ENCODE assay signal across 13 cellular contexts in genomic region chr2:195848119-195848899, GRCh38.
DNase-seq lines count a peak whose midpoint lies in the region; ATAC-seq and TF ChIP-seq lines count a peak whose summit lies in the region.
"Had no signal": no experiment of that assay in that cellular context is flagged by ENCODE, and none has a peak within 500 bp of the region (broad histone marks: within the 10 kb centered on the region; RNA-seq: fewer than 3 reads in every experiment).

No MANE protein-coding gene starts in this region.

- H3K27me3 ChIP-seq in SK-N-SH (ENCODE audit: insufficient read depth): no peaks in the 10 kb centered on the region

- ATAC-seq in stimulated activated naive CD8-positive, alpha-beta T cell treated with anti-CD3 and anti-CD28 coated beads, Interleukin-15, amount 100 ng/mL, for 72 hours: peak; percentile 47
- ATAC-seq in HG03469 (IDR thresholded peaks at IDR 0.05; ENCODE audit: unreplicated experiment): no peak
- ATAC-seq: lower lobe of right lung; naive thymus-derived CD4-positive, alpha-beta T cell had no signal

- no peak for TF ChIP-seq RAD21 in SK-N-SH (IDR thresholded peaks at IDR 0.05; ENCODE audit: low read length)

- CTCF ChIA-PET in SK-N-SH (lab: Yijun Ruan, JAX): interaction anchor here (0.9 to 1.4 kb wide), 3 partner anchors 10 to 14 kb away, joined by 3 to 5 read pairs (median 3); no protein-coding TSS in a partner anchor

- H3K4me3 Mint-ChIP-seq in activated naive CD4-positive, alpha-beta T cell treated with anti-CD3 and anti-CD28 coated beads, Interleukin-2, amount 50 U/mL, for 24 hours: no peak overlapping the region
- no peak overlapping the region for H3K4me3 Mint-ChIP-seq in stimulated activated naive CD8-positive, alpha-beta T cell treated with anti-CD3 and anti-CD28 coated beads, Interleukin-15, amount 100 ng/mL, for 72 hours
- H3K4me3 Mint-ChIP-seq: activated naive CD8-positive, alpha-beta T cell treated with anti-CD3 and anti-CD28 coated beads, Interleukin-2, amount 10 ng/mL, durations not matched to agents 7 days and 5 days; naive thymus-derived CD4-positive, alpha-beta T cell had no signal

- no peaks in the 10 kb centered on the region for H3K79me2 ChIP-seq in SK-N-SH (ENCODE audit: insufficient read depth)

- H3K36me3 ChIP-seq in SK-N-SH (replicated peaks in 1 of 2; ENCODE audit: control insufficient read depth in 1 of 2, insufficient read depth in 2 of 2, low read length in 1 of 2): no peaks in the 10 kb centered on the region
- H3K36me3 ChIP-seq: lower lobe of right lung had no signal

- H3K9me2 ChIP-seq in SK-N-SH: no peaks in the 10 kb centered on the region

- no peak overlapping the region for H3K9ac ChIP-seq in SK-N-SH

- 89% methylated on average over 4 of the region's 4 CpGs for WGBS in SK-N-SH (ENCODE audit: low lambda C conversion rate)

- H3K9me3 Mint-ChIP-seq in activated naive CD4-positive, alpha-beta T cell treated with anti-CD3 and anti-CD28 coated beads, Interleukin-2, amount 50 U/mL, for 24 hours: no peaks in the 10 kb centered on the region
- H3K9me3 Mint-ChIP-seq in stimulated activated naive CD8-positive, alpha-beta T cell treated with anti-CD3 and anti-CD28 coated beads, Interleukin-15, amount 100 ng/mL, for 72 hours: peaks cover 0 to 6% of the 10 kb centered on the region in 2 donors
- H3K9me3 Mint-ChIP-seq: activated naive CD8-positive, alpha-beta T cell treated with anti-CD3 and anti-CD28 coated beads, Interleukin-2, amount 10 ng/mL, durations not matched to agents 7 days and 5 days had no signal

- no peak overlapping the region for H3K4me2 ChIP-seq in SK-N-SH

- H3K36me3 Mint-ChIP-seq in activated naive CD4-positive, alpha-beta T cell treated with anti-CD3 and anti-CD28 coated beads, Interleukin-2, amount 50 U/mL, for 24 hours: no peaks in the 10 kb centered on the region
- H3K36me3 Mint-ChIP-seq: activated naive CD8-positive, alpha-beta T cell treated with anti-CD3 and anti-CD28 coated beads, Interleukin-2, amount 10 ng/mL, durations not matched to agents 7 days and 5 days; naive thymus-derived CD4-positive, alpha-beta T cell had no signal

- H3K4me3 ChIP-seq in SK-N-SH (ENCODE audit: low read depth in 2 of 2, low read length in 1 of 2): no peak overlapping the region
- H3K4me3 ChIP-seq: lower lobe of right lung had no signal

- no peaks in the 10 kb centered on the region for H3K4me1 Mint-ChIP-seq in activated naive CD4-positive, alpha-beta T cell treated with anti-CD3 and anti-CD28 coated beads, Interleukin-2, amount 50 U/mL, for 24 hours
- H3K4me1 Mint-ChIP-seq in stimulated activated naive CD8-positive, alpha-beta T cell treated with anti-CD3 and anti-CD28 coated beads, Interleukin-15, amount 100 ng/mL, for 72 hours: peaks cover 14% of the 10 kb centered on the region
- H3K4me1 Mint-ChIP-seq: activated naive CD8-positive, alpha-beta T cell treated with anti-CD3 and anti-CD28 coated beads, Interleukin-2, amount 10 ng/mL, durations not matched to agents 7 days and 5 days had no signal

- TF ChIP-seq EP300 in SK-N-SH (IDR thresholded peaks at IDR 0.05; ENCODE audit: borderline replicate concordance in 1 of 2, low read depth in 1 of 2, low read length in 1 of 2): peak in 1 of 2 experiments; percentile 41; a peak in 2 of 4 replicates

- no peaks in the 10 kb centered on the region for H3K9me3 ChIP-seq in SK-N-SH
- H3K9me3 ChIP-seq: lower lobe of right lung had no signal

- no peak overlapping the region for H2AFZ ChIP-seq in SK-N-SH (ENCODE audit: low read depth)

- H3K4me1 ChIP-seq in SK-N-SH (ENCODE audit: control insufficient read depth in 1 of 2, insufficient read depth in 2 of 2, low read depth in 1 of 2, low read length in 1 of 2): no peaks in the 10 kb centered on the region; a peak in 1 of 4 replicates
- H3K4me1 ChIP-seq: lower lobe of right lung had no signal

- no peaks in the 10 kb centered on the region for H4K20me1 ChIP-seq in SK-N-SH (ENCODE audit: insufficient read depth)

- peak overlapping the region; percentile 19 for H3K27ac Mint-ChIP-seq in activated naive CD4-positive, alpha-beta T cell treated with anti-CD3 and anti-CD28 coated beads, Interleukin-2, amount 50 U/mL, for 24 hours
- peak overlapping the region in 1 of 2 donors; percentile 60 for H3K27ac Mint-ChIP-seq in stimulated activated naive CD8-positive, alpha-beta T cell treated with anti-CD3 and anti-CD28 coated beads, Interleukin-15, amount 100 ng/mL, for 72 hours
- H3K27ac Mint-ChIP-seq: activated naive CD8-positive, alpha-beta T cell treated with anti-CD3 and anti-CD28 coated beads, Interleukin-2, amount 10 ng/mL, durations not matched to agents 7 days and 5 days; naive thymus-derived CD4-positive, alpha-beta T cell; progenitor cell of endocrine pancreas had no signal

- no peaks in the 10 kb centered on the region for H3K27me3 Mint-ChIP-seq in activated naive CD4-positive, alpha-beta T cell treated with anti-CD3 and anti-CD28 coated beads, Interleukin-2, amount 50 U/mL, for 24 hours
- no peaks in the 10 kb centered on the region for H3K27me3 Mint-ChIP-seq in stimulated activated naive CD8-positive, alpha-beta T cell treated with anti-CD3 and anti-CD28 coated beads, Interleukin-15, amount 100 ng/mL, for 72 hours
- H3K27me3 Mint-ChIP-seq: activated naive CD8-positive, alpha-beta T cell treated with anti-CD3 and anti-CD28 coated beads, Interleukin-2, amount 10 ng/mL, durations not matched to agents 7 days and 5 days; progenitor cell of endocrine pancreas had no signal

- no peak for DNase-seq in activated naive CD4-positive, alpha-beta T cell treated with Interleukin-2 at 50 U/mL for 16 hours
- DNase-seq in LHCN-M2 (ENCODE audit: low read depth) (peak; percentile 19), SK-N-SH (peak; percentile 39), NCI-H345 treated with DMSO at 0.1 percent for 48 hours (lab: John Stamatoyannopoulos, UW; ENCODE audit: unreplicated experiment) (no peak), NCI-H345 (lab: John Stamatoyannopoulos, UW) (no peak)
- DNase-seq in stimulated activated naive CD8-positive, alpha-beta T cell treated with anti-CD3 and anti-CD28 coated beads, Interleukin-15, amount 100 ng/mL, for 72 hours: no peak
- DNase-seq: activated naive CD8-positive, alpha-beta T cell treated with anti-CD3 and anti-CD28 coated beads, Interleukin-2, amount 10 ng/mL, durations not matched to agents 7 days and 5 days; lower lobe of right lung; NCI-H146 had no signal

- TF ChIP-seq CTCF in SK-N-SH (IDR thresholded peaks at IDR 0.05): no peak

- H3F3A ChIP-seq in SK-N-SH (replicated peaks; ENCODE audit: insufficient read depth): no peaks in the 10 kb centered on the region

- H3K27ac ChIP-seq in SK-N-SH (ENCODE audit: low read depth in 2 of 2, low read length in 1 of 2): no peak overlapping the region
- H3K27ac ChIP-seq: lower lobe of right lung had no signal

- POLR2A ChIA-PET in SK-N-SH (lab: Yijun Ruan, JAX): no interaction called here

TF ChIP-seq in SK-N-SH, 30 proteins besides CTCF, POLR2A, EP300 and RAD21 (continues in another document):
- TF ChIP-seq, protein P1, sequence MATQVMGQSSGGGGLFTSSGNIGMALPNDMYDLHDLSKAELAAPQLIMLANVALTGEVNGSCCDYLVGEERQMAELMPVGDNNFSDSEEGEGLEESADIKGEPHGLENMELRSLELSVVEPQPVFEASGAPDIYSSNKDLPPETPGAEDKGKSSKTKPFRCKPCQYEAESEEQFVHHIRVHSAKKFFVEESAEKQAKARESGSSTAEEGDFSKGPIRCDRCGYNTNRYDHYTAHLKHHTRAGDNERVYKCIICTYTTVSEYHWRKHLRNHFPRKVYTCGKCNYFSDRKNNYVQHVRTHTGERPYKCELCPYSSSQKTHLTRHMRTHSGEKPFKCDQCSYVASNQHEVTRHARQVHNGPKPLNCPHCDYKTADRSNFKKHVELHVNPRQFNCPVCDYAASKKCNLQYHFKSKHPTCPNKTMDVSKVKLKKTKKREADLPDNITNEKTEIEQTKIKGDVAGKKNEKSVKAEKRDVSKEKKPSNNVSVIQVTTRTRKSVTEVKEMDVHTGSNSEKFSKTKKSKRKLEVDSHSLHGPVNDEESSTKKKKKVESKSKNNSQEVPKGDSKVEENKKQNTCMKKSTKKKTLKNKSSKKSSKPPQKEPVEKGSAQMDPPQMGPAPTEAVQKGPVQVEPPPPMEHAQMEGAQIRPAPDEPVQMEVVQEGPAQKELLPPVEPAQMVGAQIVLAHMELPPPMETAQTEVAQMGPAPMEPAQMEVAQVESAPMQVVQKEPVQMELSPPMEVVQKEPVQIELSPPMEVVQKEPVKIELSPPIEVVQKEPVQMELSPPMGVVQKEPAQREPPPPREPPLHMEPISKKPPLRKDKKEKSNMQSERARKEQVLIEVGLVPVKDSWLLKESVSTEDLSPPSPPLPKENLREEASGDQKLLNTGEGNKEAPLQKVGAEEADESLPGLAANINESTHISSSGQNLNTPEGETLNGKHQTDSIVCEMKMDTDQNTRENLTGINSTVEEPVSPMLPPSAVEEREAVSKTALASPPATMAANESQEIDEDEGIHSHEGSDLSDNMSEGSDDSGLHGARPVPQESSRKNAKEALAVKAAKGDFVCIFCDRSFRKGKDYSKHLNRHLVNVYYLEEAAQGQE (IDR thresholded peaks at IDR 0.05; ENCODE audit: low read depth, low read length): no peak
- TF ChIP-seq MAX (IDR thresholded peaks at IDR 0.05; ENCODE audit: low read depth) (no peak), TEAD4 (IDR thresholded peaks at IDR 0.05; ENCODE audit: borderline replicate concordance, insufficient read depth) (no peak), FOSL2 (IDR thresholded peaks at IDR 0.05; ENCODE audit: borderline replicate concordance, low read depth) (no peak), NFIC (IDR thresholded peaks at IDR 0.05; ENCODE audit: borderline replicate concordance) (peak; percentile 67; the same call in 1 of the 2 replicates), SMC3 (IDR thresholded peaks at IDR 0.05; ENCODE audit: low read depth, low read length) (no peak), GATA2 (CRISPR knock-in tag; IDR thresholded peaks at IDR 0.05) (peak; percentile 36)
- TF ChIP-seq, protein P2, sequence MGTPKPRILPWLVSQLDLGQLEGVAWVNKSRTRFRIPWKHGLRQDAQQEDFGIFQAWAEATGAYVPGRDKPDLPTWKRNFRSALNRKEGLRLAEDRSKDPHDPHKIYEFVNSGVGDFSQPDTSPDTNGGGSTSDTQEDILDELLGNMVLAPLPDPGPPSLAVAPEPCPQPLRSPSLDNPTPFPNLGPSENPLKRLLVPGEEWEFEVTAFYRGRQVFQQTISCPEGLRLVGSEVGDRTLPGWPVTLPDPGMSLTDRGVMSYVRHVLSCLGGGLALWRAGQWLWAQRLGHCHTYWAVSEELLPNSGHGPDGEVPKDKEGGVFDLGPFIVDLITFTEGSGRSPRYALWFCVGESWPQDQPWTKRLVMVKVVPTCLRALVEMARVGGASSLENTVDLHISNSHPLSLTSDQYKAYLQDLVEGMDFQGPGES (IDR thresholded peaks at IDR 0.05; ENCODE audit: low read depth, low read length): no peak

Comparison
In these comparisons a context has a peak if more than half of its experiments do, and no peak if none do; other contexts are left out.
1. DNase-seq: peak in LHCN-M2 (single experiment) and SK-N-SH (single experiment); none in activated naive CD4-positive, alpha-beta T cell treated with Interleukin-2 at 50 U/mL for 16 hours (single experiment), stimulated activated naive CD8-positive, alpha-beta T cell treated with anti-CD3 and anti-CD28 coated beads, Interleukin-15, amount 100 ng/mL, for 72 hours (0 of 2), NCI-H345 treated with DMSO at 0.1 percent for 48 hours (single experiment) and NCI-H345 (single experiment).